In the genomic region with DNA sequence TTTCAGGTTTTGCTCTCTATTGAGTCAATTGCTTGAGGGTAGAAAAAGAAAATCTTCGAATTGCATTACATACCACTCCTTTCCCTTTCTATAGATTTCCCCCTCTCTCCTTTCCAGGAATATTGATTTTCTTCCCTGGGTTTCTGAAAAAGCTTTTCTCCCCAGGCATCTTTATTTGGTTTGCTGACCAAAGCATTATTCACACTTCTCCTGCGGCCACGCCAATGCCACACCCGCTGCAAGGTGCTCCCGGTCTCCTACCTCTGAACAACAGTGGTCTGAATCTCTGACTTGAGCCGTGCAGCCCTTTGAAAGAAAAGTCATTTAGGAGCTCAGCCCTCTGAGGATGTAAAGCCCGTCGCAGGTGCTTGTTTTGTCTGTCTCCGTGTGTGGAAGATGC, we compare ENCODE assay signal across 16 cellular contexts.
DNase-seq lines count a peak whose midpoint lies in the region; ATAC-seq and TF ChIP-seq lines count a peak whose summit lies in the region.
"Had no signal": no experiment of that assay in that cellular context is flagged by ENCODE, and none has a peak within 500 bp of the region (broad histone marks: within the 10 kb centered on the region; RNA-seq: fewer than 3 reads in every experiment).

No MANE protein-coding gene starts in this region.

- no peak overlapping the region for H2BK20ac ChIP-seq in IMR-90 (ENCODE audit: low read depth, low read length)

- H3K9me3 Mint-ChIP-seq in MCF 10A (ENCODE audit: unreplicated experiment): peaks cover 3% of the 10 kb centered on the region
- H3K9me3 Mint-ChIP-seq in progenitor cell of endocrine pancreas (ENCODE audit: low read depth): no peaks in the 10 kb centered on the region
- H3K9me3 Mint-ChIP-seq: HFFc6 had no signal

- H3K9ac ChIP-seq in mammary epithelial cell (ENCODE audit: insufficient read depth, low read length) (no peak overlapping the region), IMR-90 (ENCODE audit: low read depth, low read length) (no peak overlapping the region)

- H3K79me2 ChIP-seq in mammary epithelial cell (ENCODE audit: insufficient read depth, low read length): no peaks in the 10 kb centered on the region

- H2AFZ ChIP-seq in mammary epithelial cell (ENCODE audit: low read depth, low read length) (no peak overlapping the region), IMR-90 (replicated peaks; ENCODE audit: low read length, poor library complexity) (no peak overlapping the region)

- H4K91ac ChIP-seq in IMR-90 (ENCODE audit: insufficient read depth, low read depth, low read length): no peak overlapping the region

- H2AK5ac ChIP-seq in IMR-90 (ENCODE audit: low read depth, low read length): no peak overlapping the region

- in situ Hi-C loops in mammary epithelial cell (cut with MboI; ENCODE audit: low sequenced_read_pairs in 2 of 2) (no loop called here), IMR-90 (cut with MboI; ENCODE audit: low sequenced_read_pairs) (no loop called here)

- no peak overlapping the region for H3K4me3 ChIP-seq in mammary epithelial cell (replicated peaks in 1 of 3; ENCODE audit: insufficient read depth in 1 of 3, low read depth in 2 of 3, low read length in 3 of 3)
- H3K4me3 ChIP-seq in IMR-90 (ENCODE audit: insufficient read depth, low read depth, low read length): no peak overlapping the region
- H3K4me3 ChIP-seq in ascending aorta: no peak overlapping the region
- H3K4me3 ChIP-seq: HAP-1 had no signal

- no peak overlapping the region for H3K14ac ChIP-seq in IMR-90 (replicated peaks; ENCODE audit: low read depth, low read length)

- no peak overlapping the region for H2BK5ac ChIP-seq in IMR-90 (ENCODE audit: low read depth, low read length, poor library complexity, severe bottlenecking)

- H3K56ac ChIP-seq in IMR-90 (ENCODE audit: extremely low read depth, insufficient read depth, low read length): no peak overlapping the region

- TF ChIP-seq RAD21 in IMR-90 (IDR thresholded peaks at IDR 0.05; ENCODE audit: low read length): no peak

- no peak overlapping the region for H3K23ac ChIP-seq in IMR-90 (ENCODE audit: low read depth, low read length)

- H3K79me1 ChIP-seq in IMR-90 (ENCODE audit: low read depth in 1 of 2, low read length in 2 of 2): no peaks in the 10 kb centered on the region

- POLR2A ChIA-PET in MCF 10A (lab: Yijun Ruan, JAX) (interaction anchor here (0.8 kb wide), 1 partner anchor 11 kb away, joined by 3 read pairs; no protein-coding TSS in a partner anchor), IMR-90 (lab: Charles Lee; ENCODE audit: unreplicated experiment) (no interaction called here)

- no peak overlapping the region for H4K8ac ChIP-seq in IMR-90 (ENCODE audit: low read depth in 2 of 2, low read length in 2 of 2)

- peak; percentile 9 for DNase-seq in MCF 10A (ENCODE audit: unreplicated experiment)
- no peak for DNase-seq in mammary epithelial cell
- DNase-seq in IMR-90: no peak
- DNase-seq in epithelial cell of prostate (ENCODE audit: low read depth, low spot score): no peak
- no peak for DNase-seq in progenitor cell of endocrine pancreas (ENCODE audit: low spot score, unreplicated experiment)
- DNase-seq in ascending aorta (ENCODE audit: low spot score in 2 of 2): no peak
- no peak for DNase-seq in glomerular visceral epithelial cell (ENCODE audit: extremely low spot score)
- DNase-seq: C1 segment of cervical spinal cord; Caco-2; CD4-positive, alpha-beta memory T cell; DND-41; GDM1; GOT3; HFFc6 had no signal

- H2BK15ac ChIP-seq in IMR-90 (ENCODE audit: low read depth, low read length): no peak overlapping the region

- H3K9me1 ChIP-seq in IMR-90 (ENCODE audit: insufficient read depth, low read length): no peaks in the 10 kb centered on the region

- no peak for ATAC-seq in IMR-90 (ENCODE audit: low read depth)

- H3K27ac Mint-ChIP-seq in MCF 10A (ENCODE audit: low read depth, unreplicated experiment) (no peak overlapping the region), progenitor cell of endocrine pancreas (peak overlapping the region; percentile 7)
- H3K27ac Mint-ChIP-seq: B cell; CD4-positive, alpha-beta memory T cell; HFFc6 had no signal

- H2BK120ac ChIP-seq in IMR-90 (ENCODE audit: low read depth, low read length): no peak overlapping the region

- H3K4me1 Mint-ChIP-seq in MCF 10A (ENCODE audit: insufficient read depth, unreplicated experiment): no peaks in the 10 kb centered on the region
- peaks cover 7% of the 10 kb centered on the region for H3K4me1 Mint-ChIP-seq in progenitor cell of endocrine pancreas (ENCODE audit: low read depth)
- H3K4me1 Mint-ChIP-seq: B cell; CD4-positive, alpha-beta memory T cell had no signal

- no peaks in the 10 kb centered on the region for H4K20me1 ChIP-seq in mammary epithelial cell (ENCODE audit: insufficient read depth, low read length)
- H4K20me1 ChIP-seq in IMR-90 (ENCODE audit: insufficient read depth, low read length): no peaks in the 10 kb centered on the region

- H3K27me3 Mint-ChIP-seq in MCF 10A (ENCODE audit: insufficient read depth, unreplicated experiment) (no peaks in the 10 kb centered on the region), progenitor cell of endocrine pancreas (no peaks in the 10 kb centered on the region)
- H3K27me3 Mint-ChIP-seq: B cell; CD4-positive, alpha-beta memory T cell had no signal

- intact Hi-C loops in MCF 10A (cut with micrococcal nuclease) (no loop called here), mammary epithelial cell (cut with micrococcal nuclease) (no loop called here), IMR-90 (cut with micrococcal nuclease) (no loop called here), ascending aorta (cut with DNase I) (no loop called here)

- no TSS peak for BruUV-seq in MCF 10A (replicated peaks; lab: Mats Ljungman, UMichigan)
- no TSS peak for BruUV-seq in mammary epithelial cell (replicated peaks; lab: Mats Ljungman, UMichigan)
- no TSS peak for BruUV-seq in IMR-90 (replicated peaks; lab: Mats Ljungman, UMichigan)

- H3K4me1 ChIP-seq in mammary epithelial cell (ENCODE audit: insufficient read depth, low read length) (no peaks in the 10 kb centered on the region), IMR-90 (ENCODE audit: control insufficient read depth, insufficient read depth, low read length) (no peaks in the 10 kb centered on the region), ascending aorta (no peaks in the 10 kb centered on the region)
- H3K4me1 ChIP-seq: Caco-2 had no signal

- H3K4me3 Mint-ChIP-seq in MCF 10A (ENCODE audit: unreplicated experiment) (no peak overlapping the region), progenitor cell of endocrine pancreas (ENCODE audit: low read depth) (no peak overlapping the region)
- H3K4me3 Mint-ChIP-seq: B cell; CD4-positive, alpha-beta memory T cell; HFFc6 had no signal

- 74% methylated on average over 7 of the region's 9 CpGs for WGBS in mammary epithelial cell (ENCODE audit: low coverage, missing lambda C conversion rate)
- WGBS in IMR-90 (ENCODE audit: extremely low coverage in 2 of 2, insufficient read length in 1 of 2), 2 experiments: 20% methylated on average over 2 of the region's 9 CpGs; no CpG with 5 or more reads in 1 of the 2 experiments

- no peak overlapping the region for H3K18ac ChIP-seq in IMR-90 (ENCODE audit: low read depth, low read length)

- H3K36me3 ChIP-seq in mammary epithelial cell (ENCODE audit: insufficient read depth, low read length) (no peaks in the 10 kb centered on the region), IMR-90 (ENCODE audit: control insufficient read depth, insufficient read depth, low read length) (no peaks in the 10 kb centered on the region), ascending aorta (no peaks in the 10 kb centered on the region)
- H3K36me3 ChIP-seq: HAP-1 had no signal

- no peaks in the 10 kb centered on the region for H3K27me3 ChIP-seq in mammary epithelial cell (ENCODE audit: insufficient read depth, low read length)
- no peaks in the 10 kb centered on the region for H3K27me3 ChIP-seq in IMR-90 (ENCODE audit: control insufficient read depth, insufficient read depth, low read length)
- no peaks in the 10 kb centered on the region for H3K27me3 ChIP-seq in ascending aorta

- no peak overlapping the region for H3K4ac ChIP-seq in IMR-90 (ENCODE audit: low read depth, low read length)

- TF ChIP-seq CTCF in MCF 10A (IDR thresholded peaks at IDR 0.05; ENCODE audit: unreplicated experiment) (no peak), mammary epithelial cell (conservative IDR thresholded peaks at IDR 0.05 in 1 of 2, IDR thresholded peaks at IDR 0.05 in 1 of 2; ENCODE audit: extremely low read depth in 1 of 2, insufficient read depth in 1 of 2, low read depth in 1 of 2, low read length in 2 of 2) (no peak), IMR-90 (conservative IDR thresholded peaks at IDR 0.05; ENCODE audit: low read depth, low read length) (no peak), progenitor cell of endocrine pancreas (IDR thresholded peaks at IDR 0.05; ENCODE audit: unreplicated experiment) (no peak), ascending aorta (IDR thresholded peaks at IDR 0.05) (no peak)

- H2AK9ac ChIP-seq in IMR-90 (replicated peaks; ENCODE audit: low read depth, low read length, poor library complexity): no peak overlapping the region

- H3K9me3 ChIP-seq in mammary epithelial cell (replicated peaks; ENCODE audit: insufficient read depth, low read length) (no peaks in the 10 kb centered on the region), IMR-90 (ENCODE audit: control insufficient read depth, insufficient read depth, low read length) (no peaks in the 10 kb centered on the region), ascending aorta (no peaks in the 10 kb centered on the region)
- H3K9me3 ChIP-seq: Caco-2, HAP-1 had no signal

- TF ChIP-seq POLR2A in IMR-90 (IDR thresholded peaks at IDR 0.05; ENCODE audit: low read depth, low read length): no peak

- H4K5ac ChIP-seq in IMR-90 (ENCODE audit: low read depth, low read length): no peak overlapping the region

- H3K27ac ChIP-seq in mammary epithelial cell (ENCODE audit: insufficient read depth, low read depth, low read length) (no peak overlapping the region), IMR-90 (ENCODE audit: insufficient read depth, low read length) (no peak overlapping the region), epithelial cell of prostate (peak overlapping the region; percentile 18), ascending aorta (no peak overlapping the region)

- no peaks in the 10 kb centered on the region for H3K36me3 Mint-ChIP-seq in MCF 10A (ENCODE audit: insufficient read depth, unreplicated experiment)
- no peaks in the 10 kb centered on the region for H3K36me3 Mint-ChIP-seq in progenitor cell of endocrine pancreas (ENCODE audit: insufficient read depth)
- H3K36me3 Mint-ChIP-seq: CD4-positive, alpha-beta memory T cell had no signal

- H3K4me2 ChIP-seq in mammary epithelial cell (ENCODE audit: insufficient read depth, low read depth, low read length) (no peak overlapping the region), IMR-90 (ENCODE audit: low read depth, low read length) (no peak overlapping the region)

- dilution Hi-C loops in mammary epithelial cell (cut with HindIII; ENCODE audit: low sequenced_read_pairs) (no loop called here), IMR-90 (cut with HindIII; ENCODE audit: low sequenced_read_pairs, unreplicated experiment) (no loop called here)

- CTCF ChIA-PET in MCF 10A (lab: Yijun Ruan, JAX): no interaction called here
- CTCF ChIA-PET in mammary epithelial cell (lab: Charles Lee; ENCODE audit: low non-redundant PET): no interaction called here
- CTCF ChIA-PET in IMR-90 (lab: Yijun Ruan, JAX): no interaction called here

TF ChIP-seq in IMR-90, 13 proteins besides CTCF, POLR2A, EP300 and RAD21 (continues in another document):
- TF ChIP-seq CHD1 (IDR thresholded peaks at IDR 0.05; ENCODE audit: low read depth, low read length): no peak
